3 cellular contexts compared by ENCODE assay signal in genomic region chr2:168502852-168503251, GRCh38.
TF ChIP-seq lines count a peak whose summit lies in the region.

No MANE protein-coding gene starts in this region.

TF ChIP-seq in HEK293, 187 proteins besides CTCF, POLR2A, EP300 and RAD21:
- TF ChIP-seq MZF1 (tag by site-specific recombination; IDR thresholded peaks at IDR 0.05; ENCODE audit: borderline replicate concordance), result peak; percentile 36; the same call in 1 of the 2 replicates

TF ChIP-seq in K562, 482 proteins besides CTCF, POLR2A, EP300 and RAD21:
- TF ChIP-seq ZBTB33 (CRISPR knock-in tag; IDR thresholded peaks at IDR 0.05), result peak; percentile 98

TF ChIP-seq in HepG2, 621 proteins besides CTCF, POLR2A, EP300 and RAD21:
- TF ChIP-seq ZBTB33 (CRISPR knock-in tag; IDR thresholded peaks at IDR 0.05) (peak; percentile 44; the same call in 1 of the 2 replicates), ZNF430 (CRISPR knock-in tag; IDR thresholded peaks at IDR 0.05) (peak; percentile 62; the same call in 1 of the 2 replicates)
